15 cellular contexts compared by ENCODE assay signal in the genomic region with DNA sequence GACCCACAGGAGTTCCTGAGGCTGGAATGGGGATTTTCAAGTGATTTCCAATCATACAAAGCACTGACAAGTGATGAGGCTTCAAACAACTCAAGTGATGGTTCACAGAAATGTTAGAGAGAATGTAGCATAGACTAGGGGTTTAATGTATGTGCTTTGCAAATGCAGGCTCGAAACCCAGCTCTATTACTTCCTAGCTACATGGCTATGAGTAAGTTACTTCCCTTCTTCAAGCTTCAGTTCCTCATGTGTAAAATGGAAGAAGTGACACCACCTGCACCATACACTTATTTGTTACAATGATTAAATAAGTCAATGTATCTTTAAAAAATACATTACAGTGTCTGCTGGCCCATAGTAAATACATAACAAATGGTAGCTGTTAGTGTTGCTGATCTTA.
A peak's percentile ranks its signal among the peaks of the same experiment; 100 is the strongest.
DNase-seq lines count a peak whose midpoint lies in the region; ATAC-seq and TF ChIP-seq lines count a peak whose summit lies in the region.
"Had no signal": no experiment of that assay in that cellular context is flagged by ENCODE, and none has a peak within 500 bp of the region (broad histone marks: within the 10 kb centered on the region; RNA-seq: fewer than 3 reads in every experiment).

No MANE protein-coding gene starts in this region.

- TF ChIP-seq POLR2A in GM18505 (IDR thresholded peaks at IDR 0.05; ENCODE audit: borderline replicate concordance, extremely low read depth, insufficient read depth, insufficient read length) (no peak), transverse colon (IDR thresholded peaks at IDR 0.05) (no peak)

- no peak overlapping the region for H3K4me3 ChIP-seq in transverse colon

- H3K9me3 ChIP-seq in transverse colon: no peaks in the 10 kb centered on the region

- peak overlapping the region in 4 of 8 donors; percentile 12 to 51 (median 28) for H3K4me3 Mint-ChIP-seq in naive B cell
- H3K4me3 Mint-ChIP-seq: dendritic cell treated with granulocyte-macrophage colony-stimulating factor and Interleukin-4, amounts not matched to agents 40 ng/mL and 50 ng/mL, for 4 days; HFFc6 had no signal

- WGBS in transverse colon (ENCODE audit: low coverage in 1 of 2), 2 donors: 33 to 83% methylated on average over 1 of the region's 1 CpG

- in situ Hi-C loops in transverse colon (cut with MboI; ENCODE audit: low pct_ligation_motif_present in 1 of 4, low pct_unique_long_range_greater_than_20kb in 1 of 4, low sequenced_read_pairs in 3 of 4): no loop called here

- ATAC-seq in GM18505 (IDR thresholded peaks at IDR 0.05; ENCODE audit: unreplicated experiment) (peak; percentile 65), HG02852 (IDR thresholded peaks at IDR 0.05; ENCODE audit: unreplicated experiment) (peak; percentile 69), naive B cell (ENCODE audit: low read depth in 2 of 2) (peak; percentile 80 to 90)

- peaks cover 0 to 43% (median 23%) of the 10 kb centered on the region in 4 donors for H3K4me1 ChIP-seq in transverse colon

- no peaks in the 10 kb centered on the region for H3K36me3 Mint-ChIP-seq in naive B cell

- H3K27ac ChIP-seq in transverse colon: no peak overlapping the region

- H3K27ac Mint-ChIP-seq in naive B cell: peak overlapping the region; percentile 30 to 86 (median 50)
- H3K27ac Mint-ChIP-seq: dendritic cell treated with granulocyte-macrophage colony-stimulating factor and Interleukin-4, amounts not matched to agents 40 ng/mL and 50 ng/mL, for 4 days; HFFc6 had no signal

- TF ChIP-seq CTCF in transverse colon (IDR thresholded peaks at IDR 0.05): no peak

- H3K9me3 Mint-ChIP-seq in naive B cell: no peaks in the 10 kb centered on the region
- H3K9me3 Mint-ChIP-seq: dendritic cell treated with granulocyte-macrophage colony-stimulating factor and Interleukin-4, amounts not matched to agents 40 ng/mL and 50 ng/mL, for 4 days; HFFc6 had no signal

- H3K27me3 ChIP-seq in transverse colon: no peaks in the 10 kb centered on the region

- DNase-seq in NOMO-1 treated with dmso at 0.1 percent for 144 hours (lab: John Stamatoyannopoulos, UW; ENCODE audit: unreplicated experiment) (peak; percentile 61), naive B cell (peak; percentile 15), RPMI8226 (no peak), transverse colon (no peak), NCI-H187 (lab: John Stamatoyannopoulos, UW) (no peak)
- DNase-seq in activated CD8-positive, alpha-beta memory T cell treated with anti-CD3 and anti-CD28 coated beads, Interleukin-2, amount 50 U/mL, for 4 hours: no peak
- DNase-seq: activated naive CD4-positive, alpha-beta T cell; head of caudate nucleus; HFFc6; NCI-H1092 treated with DMSO at 0.1 percent for 48 hours; stimulated activated naive CD4-positive, alpha-beta T cell; SW 1271 had no signal

- peaks cover 12 to 19% (median 14%) of the 10 kb centered on the region in 3 donors for H3K4me1 Mint-ChIP-seq in naive B cell

- H3K36me3 ChIP-seq in transverse colon: no peaks in the 10 kb centered on the region

- no peaks in the 10 kb centered on the region for H3K27me3 Mint-ChIP-seq in naive B cell
- H3K27me3 Mint-ChIP-seq: dendritic cell treated with granulocyte-macrophage colony-stimulating factor and Interleukin-4, amounts not matched to agents 40 ng/mL and 50 ng/mL, for 4 days had no signal

- no peak for TF ChIP-seq EP300 in transverse colon (IDR thresholded peaks at IDR 0.05; ENCODE audit: low read depth)

- intact Hi-C loops in transverse colon (cut with DNase I; ENCODE audit: low total_unique reads): no loop called here

Comparison
In these comparisons a context has a peak if more than half of its experiments do, and no peak if none do; other contexts are left out.
1. DNase-seq: peak in NOMO-1 treated with dmso at 0.1 percent for 144 hours (single experiment) and naive B cell (single experiment); none in RPMI8226 (single experiment), transverse colon (single experiment), activated CD8-positive, alpha-beta memory T cell treated with anti-CD3 and anti-CD28 coated beads, Interleukin-2, amount 50 U/mL, for 4 hours (single experiment) and NCI-H187 (0 of 2).
2. Peak in every context shown above with its lines, with median percentiles within 50 percentile points of each other: ATAC-seq.